Comparison of ENCODE assay signal across 14 cellular contexts in genomic region chr14:100416921-100417451, GRCh38. TPM values are rescaled to one million over a fixed set of nuclear protein-coding genes. Genes with fewer than 3 reads are reported as not detected.
DNase-seq lines count a peak whose midpoint lies in the region; TF ChIP-seq lines count a peak whose summit lies in the region.
"Had no signal": no experiment of that assay in that cellular context is flagged by ENCODE, and none has a peak within 500 bp of the region (broad histone marks: within the 10 kb centered on the region; RNA-seq: fewer than 3 reads in every experiment).

No MANE protein-coding gene starts in this region.

- peaks cover 2% of the 10 kb centered on the region for H3K4me1 ChIP-seq in mesendoderm (ENCODE audit: control insufficient read depth, low read depth, low read length)
- H3K4me1 ChIP-seq in Caco-2, result no peaks in the 10 kb centered on the region

- no peak overlapping the region for H2BK5ac ChIP-seq in mesendoderm (ENCODE audit: low read length)

- H3K9me3 Mint-ChIP-seq in Caco-2 (ENCODE audit: unreplicated experiment), result no peaks in the 10 kb centered on the region
- H3K9me3 Mint-ChIP-seq: activated B cell treated with CpG ODN at 0.5 μM for 24 hours had no signal

- no peaks in the 10 kb centered on the region for H3K36me3 Mint-ChIP-seq in Caco-2 (ENCODE audit: insufficient read depth, unreplicated experiment)

- H3K9ac ChIP-seq in mesendoderm (ENCODE audit: low read length), result no peak overlapping the region

- H3K4me2 ChIP-seq in mesendoderm (ENCODE audit: low read length), result no peak overlapping the region

- H3K4me3 Mint-ChIP-seq in Caco-2 (ENCODE audit: unreplicated experiment), result no peak overlapping the region
- H3K4me3 Mint-ChIP-seq: activated B cell treated with CpG ODN at 0.5 μM for 24 hours; CD4-positive, CD25-positive, alpha-beta regulatory T cell; naive thymus-derived CD4-positive, alpha-beta T cell had no signal

- H2BK15ac ChIP-seq in mesendoderm (replicated peaks; ENCODE audit: low read depth), result no peak overlapping the region

- TF ChIP-seq CTCF in Caco-2 (IDR thresholded peaks at IDR 0.05; ENCODE audit: insufficient read depth in 1 of 2, low read depth in 1 of 2, low read length in 1 of 2, severe bottlenecking in 1 of 2, unreplicated experiment in 1 of 2) (no peak), WERI-Rb-1 (IDR thresholded peaks at IDR 0.05; ENCODE audit: low read depth, low read length) (no peak)

- no peak overlapping the region for H3K23ac ChIP-seq in mesendoderm (ENCODE audit: low read length)

- no peak overlapping the region for H2BK120ac ChIP-seq in mesendoderm (ENCODE audit: low read depth, low read length)

- no peaks in the 10 kb centered on the region for H3K27me3 Mint-ChIP-seq in Caco-2 (ENCODE audit: insufficient read depth, unreplicated experiment)
- H3K27me3 Mint-ChIP-seq: activated B cell treated with CpG ODN at 0.5 μM for 24 hours; CD4-positive, CD25-positive, alpha-beta regulatory T cell; naive thymus-derived CD4-positive, alpha-beta T cell had no signal

- H4K5ac ChIP-seq in mesendoderm (ENCODE audit: low read length), result no peak overlapping the region

- H3K4me1 Mint-ChIP-seq in Caco-2 (ENCODE audit: low read depth, unreplicated experiment), result peaks cover 7% of the 10 kb centered on the region
- H3K4me1 Mint-ChIP-seq: activated B cell treated with CpG ODN at 0.5 μM for 24 hours had no signal

- H3K4me3 ChIP-seq in mesendoderm (ENCODE audit: low read length) (no peak overlapping the region), Caco-2 (ENCODE audit: low read depth, low read length) (no peak overlapping the region), WERI-Rb-1 (ENCODE audit: low read depth, low read length) (no peak overlapping the region)
- H3K4me3 ChIP-seq: spleen had no signal

- POLR2A ChIA-PET in Caco-2 (lab: Charles Lee), result no interaction called here

- H3K79me1 ChIP-seq in mesendoderm (ENCODE audit: low read length), result peaks cover 1% of the 10 kb centered on the region

- H3K27me3 ChIP-seq in mesendoderm (ENCODE audit: insufficient read depth, low read length, poor library complexity) (no peaks in the 10 kb centered on the region), Caco-2 (replicated peaks; ENCODE audit: control insufficient read depth, insufficient read depth, low read length) (no peaks in the 10 kb centered on the region), WERI-Rb-1 (ENCODE audit: insufficient read depth, low read depth, severe bottlenecking) (no peaks in the 10 kb centered on the region)
- H3K27me3 ChIP-seq: spleen had no signal

- H3K9me3 ChIP-seq in Caco-2 (no peaks in the 10 kb centered on the region), WERI-Rb-1 (ENCODE audit: severe bottlenecking) (no peaks in the 10 kb centered on the region)
- H3K9me3 ChIP-seq: spleen had no signal

- H3K79me2 ChIP-seq in mesendoderm (ENCODE audit: control insufficient read depth, insufficient read depth, low read length), result no peaks in the 10 kb centered on the region

- BruUV-seq in Caco-2 (replicated peaks; lab: Mats Ljungman, UMichigan), result no TSS peak

- H3K4ac ChIP-seq in mesendoderm (ENCODE audit: low read depth, low read length), result no peak overlapping the region

- no CpG with 5 or more reads among the region's 6 CpGs for WGBS in mesendoderm (ENCODE audit: extremely low coverage, insufficient coverage, low lambda C conversion rate)

- DNase-seq in AG20443 (ENCODE audit: low spot score) (peak; percentile 71), NCI-H226 (peak; percentile 45), cerebellum (ENCODE audit: low spot score) (peak; percentile 84), mesendoderm (peak; percentile 41), putamen (ENCODE audit: low spot score) (no peak), NCI-H748 (lab: John Stamatoyannopoulos, UW; ENCODE audit: unreplicated experiment) (no peak), Caco-2 (no peak), WERI-Rb-1 (no peak)
- DNase-seq: activated B cell treated with CpG ODN at 0.5 μM for 24 hours; CD4-positive, CD25-positive, alpha-beta regulatory T cell; naive thymus-derived CD4-positive, alpha-beta T cell; NCI-H2081 treated with DMSO at 0.1 percent for 48 hours; stimulated activated CD8-positive, alpha-beta memory T cell treated with anti-CD3 and anti-CD28 coated beads, Interleukin-4, amount 100 ng/mL, for 48 hours had no signal

- H3K18ac ChIP-seq in mesendoderm (ENCODE audit: low read length), result no peak overlapping the region

- H3K27ac Mint-ChIP-seq in Caco-2 (ENCODE audit: unreplicated experiment), result no peak overlapping the region
- H3K27ac Mint-ChIP-seq: activated B cell treated with CpG ODN at 0.5 μM for 24 hours; CD4-positive, CD25-positive, alpha-beta regulatory T cell had no signal

- peak overlapping the region; percentile 73 for H3K56ac ChIP-seq in mesendoderm (ENCODE audit: low read length)

- intact Hi-C loops in Caco-2 (cut with micrococcal nuclease; ENCODE audit: unreplicated experiment), result no loop called here

- H3K27ac ChIP-seq in mesendoderm (ENCODE audit: low read depth, low read length) (no peak overlapping the region), WERI-Rb-1 (no peak overlapping the region)

- H3K36me3 ChIP-seq in mesendoderm (ENCODE audit: control insufficient read depth, insufficient read depth, low read length) (no peaks in the 10 kb centered on the region), Caco-2 (ENCODE audit: control insufficient read depth, insufficient read depth, low read length) (no peaks in the 10 kb centered on the region), WERI-Rb-1 (no peaks in the 10 kb centered on the region)
- H3K36me3 ChIP-seq: spleen had no signal

- CTCF ChIA-PET in Caco-2 (lab: Charles Lee), result interaction anchor here (1.0 kb wide), 1 partner anchor 229 kb away, joined by 6 read pairs; no protein-coding TSS in a partner anchor

- no peak overlapping the region for H4K8ac ChIP-seq in mesendoderm (ENCODE audit: low read depth, low read length)

- H2AK5ac ChIP-seq in mesendoderm (ENCODE audit: low read length), result peak overlapping the region; percentile 48

RNA-seq across cellular contexts. Expression of gene WDR25, which starts 40.7 kb away (rescaled TPM):
- total RNA-seq in cerebellum, result 7.3 TPM
- polyA plus RNA-seq in mesendoderm (2013, experiment 1 of 2), result 10.0 TPM
- polyA plus RNA-seq in mesendoderm (2013, experiment 2 of 2), result 8.8 TPM
- 4.7 and 4.8 TPM in 2 replicates for total RNA-seq in Caco-2 (2022)

Comparison
In these comparisons a context has a peak if more than half of its experiments do, and no peak if none do; other contexts are left out.
1. DNase-seq: peak in AG20443 (single experiment), NCI-H226 (single experiment), cerebellum (single experiment) and mesendoderm (single experiment); none in putamen (single experiment), NCI-H748 (single experiment), Caco-2 (0 of 2) and WERI-Rb-1 (single experiment).